In genomic region chr17:77793146-77793887, GRCh38 we compare ENCODE assay signal across 1 cellular context.
A peak's percentile ranks its signal among the peaks of the same experiment; 100 is the strongest.
TF ChIP-seq lines count a peak whose summit lies in the region.

No MANE protein-coding gene starts in this region.

TF ChIP-seq in H1, 55 proteins besides CTCF, POLR2A, EP300 and RAD21 (continued from another document):
- TF ChIP-seq MAX (IDR thresholded peaks at IDR 0.05), result peak; percentile 48; the same call in 1 of the 2 replicates
- no peak for TF ChIP-seq ATF3 (IDR thresholded peaks at IDR 0.05; ENCODE audit: insufficient read depth, low read depth, low read length)
